ENCODE assay signal across 23 cellular contexts in genomic region chr14:105847400-105847799, GRCh38.
DNase-seq lines count a peak whose midpoint lies in the region; ATAC-seq and TF ChIP-seq lines count a peak whose summit lies in the region.
"Had no signal": no experiment of that assay in that cellular context is flagged by ENCODE, and none has a peak within 500 bp of the region (broad histone marks: within the 10 kb centered on the region; RNA-seq: fewer than 3 reads in every experiment).

No MANE protein-coding gene starts in this region.

- CTCF ChIA-PET in activated CD4-positive, alpha-beta T cell treated with anti-CD3 and anti-CD28 coated beads for 36 hours (lab: Charles Lee) = interaction anchor here (0.6 kb wide), 1 partner anchor 130 kb away, joined by 3 read pairs; no protein-coding TSS in a partner anchor

- H3K4me3 ChIP-seq in coronary artery = no peak overlapping the region
- H3K4me3 ChIP-seq: GM23248, SK-N-MC had no signal

- TF ChIP-seq CTCF in coronary artery (IDR thresholded peaks at IDR 0.05) = no peak
- TF ChIP-seq CTCF in GM13976 (IDR thresholded peaks at IDR 0.05; ENCODE audit: borderline replicate concordance, control extremely low read depth, extremely low read depth, insufficient read depth, missing control alignments) = no peak

- no peaks in the 10 kb centered on the region for H3K27me3 Mint-ChIP-seq in activated CD4-positive, alpha-beta T cell treated with anti-CD3 and anti-CD28 coated beads, Interleukin-2, amount 10 ng/mL, durations not matched to agents 24 days and 14 days
- no peaks in the 10 kb centered on the region for H3K27me3 Mint-ChIP-seq in activated CD4-positive, alpha-beta T cell treated with anti-CD3 and anti-CD28 coated beads for 36 hours

- no peak overlapping the region for H3K27ac Mint-ChIP-seq in activated CD4-positive, alpha-beta T cell treated with anti-CD3 and anti-CD28 coated beads, Interleukin-2, amount 10 ng/mL, durations not matched to agents 24 days and 14 days
- H3K27ac Mint-ChIP-seq in activated CD4-positive, alpha-beta T cell treated with anti-CD3 and anti-CD28 coated beads for 36 hours = no peak overlapping the region
- H3K27ac Mint-ChIP-seq: H9 had no signal

- POLR2A ChIA-PET in activated CD4-positive, alpha-beta T cell treated with anti-CD3 and anti-CD28 coated beads for 36 hours (lab: Charles Lee) = no interaction called here

- no peaks in the 10 kb centered on the region for H3K4me1 Mint-ChIP-seq in activated CD4-positive, alpha-beta T cell treated with anti-CD3 and anti-CD28 coated beads, Interleukin-2, amount 10 ng/mL, durations not matched to agents 24 days and 14 days
- H3K4me1 Mint-ChIP-seq in activated CD4-positive, alpha-beta T cell treated with anti-CD3 and anti-CD28 coated beads for 36 hours = no peaks in the 10 kb centered on the region
- H3K4me1 Mint-ChIP-seq: H9 had no signal

- intact Hi-C loops in activated CD4-positive, alpha-beta T cell treated with anti-CD3 and anti-CD28 coated beads, Interleukin-2, amount 10 ng/mL, durations not matched to agents 24 days and 14 days (cut with micrococcal nuclease) = no loop called here
- intact Hi-C loops in activated CD4-positive, alpha-beta T cell treated with anti-CD3 and anti-CD28 coated beads for 36 hours (cut with DNase I, micrococcal nuclease) = no loop called here
- intact Hi-C loops in sciatic nerve (cut with DNase I) = no loop called here

- no peaks in the 10 kb centered on the region for H3K36me3 Mint-ChIP-seq in activated CD4-positive, alpha-beta T cell treated with anti-CD3 and anti-CD28 coated beads, Interleukin-2, amount 10 ng/mL, durations not matched to agents 24 days and 14 days (ENCODE audit: low read depth)
- no peaks in the 10 kb centered on the region for H3K36me3 Mint-ChIP-seq in activated CD4-positive, alpha-beta T cell treated with anti-CD3 and anti-CD28 coated beads for 36 hours (ENCODE audit: low read depth)

- peak; percentile 50 for DNase-seq in activated CD4-positive, alpha-beta T cell treated with anti-CD3 and anti-CD28 coated beads, Interleukin-2, amount 10 ng/mL, durations not matched to agents 24 days and 14 days
- no peak for DNase-seq in activated CD4-positive, alpha-beta T cell treated with anti-CD3 and anti-CD28 coated beads for 36 hours
- DNase-seq in NAMALWA (ENCODE audit: low spot score) = peak; percentile 1
- DNase-seq in coronary artery (ENCODE audit: low spot score) = peak; percentile 22
- DNase-seq in sciatic nerve (ENCODE audit: low spot score) = peak; percentile 36
- DNase-seq in NCI-H187 (lab: John Stamatoyannopoulos, UW) = no peak
- DNase-seq in GM13976 (ENCODE audit: low spot score) = no peak
- no peak for DNase-seq in ureter (ENCODE audit: low spot score)
- DNase-seq: DMS153; DND-41; GM23248; H9; MV-4-11; NCI-H1105 treated with DMSO at 0.1 percent for 48 hours; NCI-H2029 treated with DMSO at 0.1 percent for 48 hours; NCI-H446 treated with DMSO at 0.1 percent for 48 hours; NCI-H526; NCI-H82; NK-92 treated with Interleukin-12 subunit alpha and Interleukin-12 subunit beta, amount 100 ng/mL, for 24 hours; SHP77 treated with DMSO at 0.1 percent for 48 hours had no signal

- no peak overlapping the region for H3K27ac ChIP-seq in coronary artery
- H3K27ac ChIP-seq: 22Rv1, GM23248, SK-N-MC had no signal

- H3K9me3 Mint-ChIP-seq in activated CD4-positive, alpha-beta T cell treated with anti-CD3 and anti-CD28 coated beads, Interleukin-2, amount 10 ng/mL, durations not matched to agents 24 days and 14 days = no peaks in the 10 kb centered on the region
- H3K9me3 Mint-ChIP-seq in activated CD4-positive, alpha-beta T cell treated with anti-CD3 and anti-CD28 coated beads for 36 hours (ENCODE audit: low read depth) = no peaks in the 10 kb centered on the region

- no peak overlapping the region for H3K4me3 Mint-ChIP-seq in activated CD4-positive, alpha-beta T cell treated with anti-CD3 and anti-CD28 coated beads, Interleukin-2, amount 10 ng/mL, durations not matched to agents 24 days and 14 days
- no peak overlapping the region for H3K4me3 Mint-ChIP-seq in activated CD4-positive, alpha-beta T cell treated with anti-CD3 and anti-CD28 coated beads for 36 hours
- H3K4me3 Mint-ChIP-seq: H9 had no signal

- ATAC-seq in activated CD4-positive, alpha-beta T cell treated with anti-CD3 and anti-CD28 coated beads for 36 hours = no peak
- ATAC-seq in sciatic nerve = no peak
- ATAC-seq: Panc1 had no signal

- in situ Hi-C loops in GM13976 (cut with MboI; ENCODE audit: low sequenced_read_pairs, unreplicated experiment) = no loop called here

Comparison
In these comparisons a context has a peak if more than half of its experiments do, and no peak if none do; other contexts are left out.
1. DNase-seq: peak in activated CD4-positive, alpha-beta T cell treated with anti-CD3 and anti-CD28 coated beads, Interleukin-2, amount 10 ng/mL, durations not matched to agents 24 days and 14 days (single experiment), NAMALWA (single experiment), coronary artery (single experiment) and sciatic nerve (single experiment); none in activated CD4-positive, alpha-beta T cell treated with anti-CD3 and anti-CD28 coated beads for 36 hours (single experiment), NCI-H187 (0 of 2), GM13976 (single experiment) and ureter (single experiment).